Comparison of ENCODE assay signal across 27 cellular contexts in genomic region chr15:58501006-58501405, GRCh38.
DNase-seq lines count a peak whose midpoint lies in the region; ATAC-seq and TF ChIP-seq lines count a peak whose summit lies in the region.
"Had no signal": no experiment of that assay in that cellular context is flagged by ENCODE, and none has a peak within 500 bp of the region (broad histone marks: within the 10 kb centered on the region; RNA-seq: fewer than 3 reads in every experiment).

No MANE protein-coding gene starts in this region.

- H3K27me3 Mint-ChIP-seq in Caco-2 (ENCODE audit: insufficient read depth, unreplicated experiment) (no peaks in the 10 kb centered on the region), nephron (ENCODE audit: low read depth) (peaks cover 24% of the 10 kb centered on the region)
- no peaks in the 10 kb centered on the region for H3K27me3 Mint-ChIP-seq in central memory CD8-positive, alpha-beta T cell

- H3K9me3 Mint-ChIP-seq in Caco-2 (ENCODE audit: unreplicated experiment) (no peaks in the 10 kb centered on the region), nephron (no peaks in the 10 kb centered on the region)
- H3K9me3 Mint-ChIP-seq in central memory CD8-positive, alpha-beta T cell: no peaks in the 10 kb centered on the region
- H3K9me3 Mint-ChIP-seq: CD4-positive, alpha-beta memory T cell; GM23338; H9; HFFc6 had no signal

- H3K27ac Mint-ChIP-seq in Caco-2 (ENCODE audit: unreplicated experiment) (peak overlapping the region; percentile 9), nephron (peak overlapping the region; percentile 76 to 83 (median 83))
- H3K27ac Mint-ChIP-seq in central memory CD8-positive, alpha-beta T cell (ENCODE audit: low read depth): peak overlapping the region; percentile 21
- H3K27ac Mint-ChIP-seq: CD4-positive, alpha-beta memory T cell; GM23338; H9 had no signal

- H3K27me3 ChIP-seq in Caco-2 (replicated peaks; ENCODE audit: control insufficient read depth, insufficient read depth, low read length) (no peaks in the 10 kb centered on the region), RWPE2 (ENCODE audit: insufficient read depth, poor library complexity, severe bottlenecking) (no peaks in the 10 kb centered on the region), dorsolateral prefrontal cortex (no peaks in the 10 kb centered on the region)
- H3K27me3 ChIP-seq: SJSA1 had no signal

- TF ChIP-seq CTCF in Caco-2 (IDR thresholded peaks at IDR 0.05; ENCODE audit: insufficient read depth in 1 of 2, low read depth in 1 of 2, low read length in 1 of 2, severe bottlenecking in 1 of 2, unreplicated experiment in 1 of 2) (no peak), RWPE2 (IDR thresholded peaks at IDR 0.05; ENCODE audit: poor library complexity, severe bottlenecking) (no peak), nephron (IDR thresholded peaks at IDR 0.05; ENCODE audit: unreplicated experiment in 3 of 3) (no peak), dorsolateral prefrontal cortex (IDR thresholded peaks at IDR 0.05 in 54 of 56, conservative IDR thresholded peaks at IDR 0.05 in 2 of 56; ENCODE audit: low read depth in 1 of 56, partially characterized antibody in 56 of 56) (no peak)

- H3K36me3 ChIP-seq in Caco-2 (ENCODE audit: control insufficient read depth, insufficient read depth, low read length) (no peaks in the 10 kb centered on the region), RWPE2 (ENCODE audit: low read depth) (no peaks in the 10 kb centered on the region)
- H3K36me3 ChIP-seq: SJSA1 had no signal

- ATAC-seq in RWPE2 (ENCODE audit: low read depth): peak; percentile 52
- ATAC-seq in central memory CD8-positive, alpha-beta T cell (replicated peaks; ENCODE audit: extremely low read depth, poor library complexity, severe bottlenecking): no peak
- ATAC-seq: A549, GM12878, GM23338 had no signal

- DNase-seq in Caco-2 (no peak), RWPE2 (ENCODE audit: low spot score) (no peak), dorsolateral prefrontal cortex (no peak), HK-2 (ENCODE audit: unreplicated experiment) (no peak)
- no peak for DNase-seq in central memory CD8-positive, alpha-beta T cell (ENCODE audit: low spot score in 2 of 2)
- no peak for DNase-seq in activated CD4-positive, alpha-beta T cell treated with anti-CD3 and anti-CD28 coated beads for 4 hours
- DNase-seq: C1 segment of cervical spinal cord; CD4-positive, alpha-beta memory T cell; COR-L47; DMS79; EL; GDM1; H9; HFFc6; KG1; MM.1S; NCI-H2029; NCI-H446 treated with DMSO at 0.1 percent for 48 hours; NCI-H526; NCI-H82; PC-9; Right ventricle myocardium superior had no signal

- H3K36me3 Mint-ChIP-seq in Caco-2 (ENCODE audit: insufficient read depth, unreplicated experiment) (no peaks in the 10 kb centered on the region), nephron (ENCODE audit: low read depth) (no peaks in the 10 kb centered on the region)
- no peaks in the 10 kb centered on the region for H3K36me3 Mint-ChIP-seq in central memory CD8-positive, alpha-beta T cell (ENCODE audit: insufficient read depth)
- H3K36me3 Mint-ChIP-seq: CD4-positive, alpha-beta memory T cell had no signal

- BruUV-seq in Caco-2 (replicated peaks; lab: Mats Ljungman, UMichigan): no TSS peak

- POLR2A ChIA-PET in Caco-2 (lab: Charles Lee): interaction anchor here (0.6 kb wide), 1 partner anchor 35 kb away, joined by 4 read pairs; no protein-coding TSS in a partner anchor

- no peaks in the 10 kb centered on the region for H3K9me3 ChIP-seq in Caco-2
- no peaks in the 10 kb centered on the region for H3K9me3 ChIP-seq in RWPE2 (ENCODE audit: severe bottlenecking)
- H3K9me3 ChIP-seq: A549, SJSA1 had no signal

- H3K4me3 ChIP-seq in Caco-2 (ENCODE audit: low read depth, low read length) (no peak overlapping the region), RWPE2 (ENCODE audit: severe bottlenecking) (no peak overlapping the region), dorsolateral prefrontal cortex (no peak overlapping the region)
- H3K4me3 ChIP-seq: A549, GM12878, GM23338, PC-9, SJSA1 had no signal

- H3K27ac ChIP-seq in RWPE2 (ENCODE audit: poor library complexity, severe bottlenecking) (no peak overlapping the region), dorsolateral prefrontal cortex (no peak overlapping the region)
- H3K27ac ChIP-seq: A549, PC-9 had no signal

- CTCF ChIA-PET in Caco-2 (lab: Charles Lee): interaction anchor here (0.7 kb wide), 1 partner anchor 230 kb away, joined by 4 read pairs; no protein-coding TSS in a partner anchor

- peaks cover 12% of the 10 kb centered on the region for H3K4me1 Mint-ChIP-seq in Caco-2 (ENCODE audit: low read depth, unreplicated experiment)
- H3K4me1 Mint-ChIP-seq in central memory CD8-positive, alpha-beta T cell: peaks cover 29% of the 10 kb centered on the region
- peaks cover 49% of the 10 kb centered on the region for H3K4me1 Mint-ChIP-seq in nephron

- no peak overlapping the region for H3K4me3 Mint-ChIP-seq in Caco-2 (ENCODE audit: unreplicated experiment)
- no peak overlapping the region for H3K4me3 Mint-ChIP-seq in central memory CD8-positive, alpha-beta T cell
- no peak overlapping the region for H3K4me3 Mint-ChIP-seq in nephron
- H3K4me3 Mint-ChIP-seq: CD4-positive, alpha-beta memory T cell; GM23338; H9; HFFc6 had no signal

- H3K4me1 ChIP-seq in Caco-2 (peaks cover 5% of the 10 kb centered on the region; the same call in 1 of the 2 replicates), RWPE2 (ENCODE audit: insufficient read depth, poor library complexity, severe bottlenecking) (peaks cover 10% of the 10 kb centered on the region)

- intact Hi-C loops in Caco-2 (cut with micrococcal nuclease; ENCODE audit: unreplicated experiment): no loop called here
- intact Hi-C loops in dorsolateral prefrontal cortex (cut with DNase I): no loop called here

Comparison
In these comparisons a context has a peak if more than half of its experiments do, and no peak if none do; other contexts are left out.
1. H3K27ac Mint-ChIP-seq: peak in every context shown above with its lines; median percentile 83 in nephron; 21 in central memory CD8-positive, alpha-beta T cell; 9 in Caco-2.